In the genomic region with DNA sequence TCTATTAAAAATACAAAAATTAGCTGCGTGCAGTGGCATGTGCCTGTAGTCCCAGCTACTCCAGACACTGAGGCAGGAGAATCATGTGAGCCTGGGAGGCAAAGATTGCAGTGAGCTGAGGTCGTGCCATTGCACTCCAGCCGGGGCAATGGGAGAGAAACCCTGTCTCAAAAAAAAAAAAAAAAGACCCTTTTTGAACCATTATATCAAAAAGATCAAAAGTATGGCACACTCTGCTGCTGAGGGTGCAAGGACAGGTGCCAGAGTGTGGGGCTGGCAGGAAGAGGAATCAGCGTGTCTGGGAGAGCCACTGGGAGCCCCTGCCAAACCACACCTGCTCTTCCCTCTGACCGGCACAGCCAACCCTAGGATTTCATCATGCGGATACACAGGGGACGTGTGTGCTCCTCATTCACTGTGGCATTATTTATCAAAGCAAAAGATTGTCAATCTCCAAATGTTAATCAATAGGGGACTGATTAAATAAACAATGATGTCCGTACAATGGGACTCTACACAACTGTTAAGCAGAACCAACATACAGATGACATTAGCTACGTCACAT, we compare ENCODE assay signal across 11 cellular contexts.
"Had no signal": no experiment of that assay in that cellular context is flagged by ENCODE, and none has a peak within 500 bp of the region (broad histone marks: within the 10 kb centered on the region; RNA-seq: fewer than 3 reads in every experiment).

No MANE protein-coding gene starts in this region.

- H3K4me1 ChIP-seq: adrenal gland, gastroesophageal sphincter, left ventricle myocardium inferior had no signal

- H3K9me3 ChIP-seq: adrenal gland, gastroesophageal sphincter, left ventricle myocardium inferior, stomach, vagina had no signal

- H3K4me3 ChIP-seq: adrenal gland, gastroesophageal sphincter, left ventricle myocardium inferior, stomach, vagina had no signal

- ATAC-seq: gastroesophageal sphincter had no signal

- DNase-seq: activated naive CD4-positive, alpha-beta T cell treated with anti-CD3 and anti-CD28 coated beads for 36 hours; activated T-cell treated with anti-CD3 and anti-CD28 coated beads, Interleukin-2, amount 50 U/mL, for 72 hours; effector CD8-positive, alpha-beta T cell; mesendoderm; small intestine; stomach had no signal

- H3K27ac ChIP-seq: adrenal gland, epithelial cell of prostate, gastroesophageal sphincter, left ventricle myocardium inferior, stomach, vagina had no signal

- H3K27me3 ChIP-seq: adrenal gland, gastroesophageal sphincter, stomach, vagina had no signal

- H3K36me3 ChIP-seq: adrenal gland, gastroesophageal sphincter, left ventricle myocardium inferior, stomach, vagina had no signal
